In genomic region chr17:8189041-8189710, GRCh38 we compare ENCODE assay signal across 6 cellular contexts. TPM values are rescaled to one million over a fixed set of nuclear protein-coding genes. Genes with fewer than 3 reads are reported as not detected.
DNase-seq lines count a peak whose midpoint lies in the region; ATAC-seq and TF ChIP-seq lines count a peak whose summit lies in the region.

No MANE protein-coding gene starts in this region.

- H3K27me3 ChIP-seq in stomach smooth muscle (ENCODE audit: control insufficient read depth in 1 of 2, insufficient read depth in 2 of 2, low read length in 2 of 2): no peaks in the 10 kb centered on the region

- peak overlapping the region; percentile 69 to 78 for H3K9ac ChIP-seq in stomach smooth muscle (ENCODE audit: low read length in 2 of 2)

- peaks cover 6% of the 10 kb centered on the region; the same call in 1 of the 2 replicates for H4K20me1 ChIP-seq in OCI-LY7 (ENCODE audit: insufficient read depth, low read length)

- H3K4me3 ChIP-seq in AG09309 (ENCODE audit: control insufficient read depth, low read depth, low read length): peak overlapping the region; percentile 96
- H3K4me3 ChIP-seq in OCI-LY7 (ENCODE audit: low read depth, low read length, poor library complexity, severe bottlenecking): peak overlapping the region; percentile 83
- peak overlapping the region; percentile 71 for H3K4me3 ChIP-seq in fibroblast of mammary gland (ENCODE audit: control insufficient read depth, low read depth, low read length)
- peak overlapping the region; percentile 64 to 97 for H3K4me3 ChIP-seq in stomach smooth muscle (ENCODE audit: low read length in 2 of 2)

- intact Hi-C loops in OCI-LY7 (cut with micrococcal nuclease; ENCODE audit: unreplicated experiment): no loop called here

- H3K36me3 ChIP-seq in OCI-LY7 (ENCODE audit: insufficient read depth, low read length) (no peaks in the 10 kb centered on the region), stomach smooth muscle (ENCODE audit: control insufficient read depth in 2 of 2, insufficient read depth in 2 of 2, low read length in 2 of 2) (no peaks in the 10 kb centered on the region)

- H3K27ac ChIP-seq in OCI-LY7 (ENCODE audit: low read depth, low read length, poor library complexity, severe bottlenecking) (peak overlapping the region; percentile 92), stomach smooth muscle (ENCODE audit: low read length) (peak overlapping the region; percentile 87)

- POLR2A ChIA-PET in OCI-LY7 (lab: Charles Lee): interaction anchor here (1.0 to 5.9 kb wide), 3 partner anchors 19 to 36 kb away, joined by 8 to 75 read pairs (median 9); partner anchors contain the start of gene AURKB

- TF ChIP-seq CTCF in AG09309 (IDR thresholded peaks at IDR 0.05; ENCODE audit: control insufficient read depth, insufficient read depth, low read depth, low read length, missing control alignments): no peak
- no peak for TF ChIP-seq CTCF in OCI-LY7 (conservative IDR thresholded peaks at IDR 0.05; ENCODE audit: low read length)
- TF ChIP-seq CTCF in fibroblast of mammary gland (conservative IDR thresholded peaks at IDR 0.05; ENCODE audit: control insufficient read depth, insufficient read depth, low read depth, low read length): no peak

- H2AFZ ChIP-seq in OCI-LY7 (ENCODE audit: low read length): no peak overlapping the region; the same call in 1 of the 2 replicates

- DNase-seq in AG09309 (ENCODE audit: low read depth) (no peak), OCI-LY7 (ENCODE audit: low spot score) (no peak), fibroblast of mammary gland (ENCODE audit: low read depth) (no peak), 8988T (no peak)

- H3K9me2 ChIP-seq in OCI-LY7 (ENCODE audit: insufficient read depth, low read length): no peaks in the 10 kb centered on the region

- H3K79me2 ChIP-seq in OCI-LY7 (ENCODE audit: insufficient read depth, low read depth, low read length): peaks cover 11% of the 10 kb centered on the region; the same call in 1 of the 2 replicates

- no peak for ATAC-seq in GM18870 (IDR thresholded peaks at IDR 0.05; ENCODE audit: unreplicated experiment)

- peak overlapping the region; percentile 91 for H3K4me2 ChIP-seq in OCI-LY7 (ENCODE audit: low read length)

- peaks cover 39% of the 10 kb centered on the region for H3K4me1 ChIP-seq in OCI-LY7 (ENCODE audit: insufficient read depth, low read length, poor library complexity, severe bottlenecking)
- peaks cover 56% of the 10 kb centered on the region for H3K4me1 ChIP-seq in stomach smooth muscle (ENCODE audit: control insufficient read depth, insufficient read depth, low read length)

- no TSS peak for BruUV-seq in OCI-LY7 (replicated peaks; lab: Mats Ljungman, UMichigan)

- CTCF ChIA-PET in OCI-LY7 (lab: Charles Lee; ENCODE audit: unreplicated experiment): no interaction called here

- H3K9me3 ChIP-seq in OCI-LY7 (ENCODE audit: low read length) (no peaks in the 10 kb centered on the region), stomach smooth muscle (ENCODE audit: control insufficient read depth in 2 of 2, low read length in 2 of 2) (no peaks in the 10 kb centered on the region)

RNA-seq across cellular contexts. Expression of gene BORCS6, which starts 0.8 kb away (rescaled TPM):
- total RNA-seq in OCI-LY7 (2014; rRNA removed; shearing (Covaris generic)): 13.9 and 14.3 TPM in 2 replicates
- 12.0 and 12.7 TPM in 2 replicates for total RNA-seq in OCI-LY7 (2022)

RNA-seq across cellular contexts. Expression of gene TMEM107, which starts 13.0 kb away (rescaled TPM):
- 34.6 and 57.0 TPM in 2 replicates for total RNA-seq in OCI-LY7 (2014; rRNA removed; shearing (Covaris generic))
- total RNA-seq in OCI-LY7 (2022): 43.9 and 45.4 TPM in 2 replicates

RNA-seq across cellular contexts. Expression of gene AURKB, which starts 21.2 kb away (rescaled TPM):
- total RNA-seq in OCI-LY7 (2014; rRNA removed; shearing (Covaris generic)): 248 and 283 TPM in 2 replicates
- 310 and 323 TPM in 2 replicates for total RNA-seq in OCI-LY7 (2022)

RNA-seq across cellular contexts. Expression of gene VAMP2, which starts 26.4 kb away (rescaled TPM):
- total RNA-seq in OCI-LY7 (2014; rRNA removed; shearing (Covaris generic)): 10.4 and 21.2 TPM in 2 replicates
- total RNA-seq in OCI-LY7 (2022): 40.9 and 45.1 TPM in 2 replicates

RNA-seq across cellular contexts. Expression of gene PER1, which starts 37.0 kb away (rescaled TPM):
- 13.9 and 15.4 TPM in 2 replicates for total RNA-seq in OCI-LY7 (2014; rRNA removed; shearing (Covaris generic))
- 38.0 and 48.0 TPM in 2 replicates for total RNA-seq in OCI-LY7 (2022)
